In the genomic region with DNA sequence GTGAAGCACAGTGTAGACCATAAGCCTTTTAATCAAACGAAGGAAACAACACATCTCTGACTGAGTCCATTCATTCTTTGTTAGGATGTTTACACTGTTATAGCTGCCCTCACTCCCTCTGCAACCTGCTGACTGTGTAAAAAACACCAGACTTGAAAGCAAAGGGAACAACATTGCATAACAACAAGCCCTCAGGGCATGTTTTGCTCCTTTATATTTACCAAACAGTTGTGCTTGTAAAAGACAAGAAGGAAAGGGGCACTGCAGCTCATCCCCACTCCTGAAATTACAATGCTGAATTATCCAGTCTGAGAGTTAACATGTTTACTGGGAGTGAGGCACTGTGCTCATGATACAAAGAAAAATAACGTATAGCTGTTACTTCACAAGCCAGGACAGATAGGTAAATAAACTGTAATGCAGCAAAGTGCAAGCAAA, we compare ENCODE assay signal across 14 cellular contexts. TPM values are rescaled to one million over a fixed set of nuclear protein-coding genes. Genes with fewer than 3 reads are reported as not detected.
A peak's percentile ranks its signal among the peaks of the same experiment; 100 is the strongest.
DNase-seq lines count a peak whose midpoint lies in the region; ATAC-seq and TF ChIP-seq lines count a peak whose summit lies in the region.
"Had no signal": no experiment of that assay in that cellular context is flagged by ENCODE, and none has a peak within 500 bp of the region (broad histone marks: within the 10 kb centered on the region; RNA-seq: fewer than 3 reads in every experiment).

No MANE protein-coding gene starts in this region.

- peaks cover 12% of the 10 kb centered on the region for H3K36me3 Mint-ChIP-seq in activated T-helper 2 cell treated with anti-CD3 and anti-CD28 coated beads, Interferon-gamma antibody, Interleukin-2, Interleukin-4, amounts not matched to agents 10 μg/mL and 5 μg/mL and 100 μg/mL, durations not matched to agents 14 hours and 24 hours and 36 hours (ENCODE audit: low read depth)

- no peak for TF ChIP-seq EP300 in suprapubic skin (IDR thresholded peaks at IDR 0.05)

- DNase-seq in NCI-H510A treated with DMSO at 0.1 percent for 48 hours (lab: John Stamatoyannopoulos, UW) (peak; percentile 66), NCI-H510A (lab: John Stamatoyannopoulos, UW) (no peak), fibroblast of gingiva (ENCODE audit: low read depth) (peak; percentile 47), gastrocnemius medialis (peak in 1 of 2 donors; percentile 37), suprapubic skin (ENCODE audit: low spot score in 2 of 2) (no peak)
- DNase-seq in activated T-helper 2 cell treated with anti-CD3 and anti-CD28 coated beads, Interferon-gamma antibody, Interleukin-2, Interleukin-4, amounts not matched to agents 10 μg/mL and 5 μg/mL and 100 μg/mL, durations not matched to agents 14 hours and 24 hours and 36 hours (ENCODE audit: low spot score): no peak
- DNase-seq: activated T-cell treated with anti-CD3 and anti-CD28 coated beads, Interleukin-2, amount 50 U/mL, for 48 hours; GDM1; GOT3; Kasumi-1 had no signal

- in situ Hi-C loops in gastrocnemius medialis (cut with MboI; ENCODE audit: low sequenced_read_pairs in 4 of 4): no loop called here

- peaks cover 28% of the 10 kb centered on the region for H3K4me1 Mint-ChIP-seq in activated T-helper 2 cell treated with anti-CD3 and anti-CD28 coated beads, Interferon-gamma antibody, Interleukin-2, Interleukin-4, amounts not matched to agents 10 μg/mL and 5 μg/mL and 100 μg/mL, durations not matched to agents 14 hours and 24 hours and 36 hours (ENCODE audit: low read depth)

- WGBS in suprapubic skin: 30% methylated on average over 2 of the region's 2 CpGs

- H3K27me3 Mint-ChIP-seq in activated T-helper 2 cell treated with anti-CD3 and anti-CD28 coated beads, Interferon-gamma antibody, Interleukin-2, Interleukin-4, amounts not matched to agents 10 μg/mL and 5 μg/mL and 100 μg/mL, durations not matched to agents 14 hours and 24 hours and 36 hours (ENCODE audit: low read depth): no peaks in the 10 kb centered on the region

- no peak overlapping the region for H3K4me3 ChIP-seq in OCI-LY1 (ENCODE audit: low read depth, low read length, poor library complexity, severe bottlenecking)
- H3K4me3 ChIP-seq in gastrocnemius medialis: no peak overlapping the region
- H3K4me3 ChIP-seq in suprapubic skin: no peak overlapping the region
- H3K4me3 ChIP-seq: cardiac muscle cell, right atrium auricular region had no signal

- ATAC-seq in gastrocnemius medialis: peak; percentile 70 to 88
- no peak for ATAC-seq in GM21367 (IDR thresholded peaks at IDR 0.05; ENCODE audit: unreplicated experiment)

- no peaks in the 10 kb centered on the region for H3F3A ChIP-seq in OCI-LY1 (ENCODE audit: insufficient read depth, low read length)

- H3K79me2 ChIP-seq in OCI-LY1 (ENCODE audit: insufficient read depth, low read length): peaks cover 85% of the 10 kb centered on the region

- H3K4me3 Mint-ChIP-seq in activated T-helper 2 cell treated with anti-CD3 and anti-CD28 coated beads, Interferon-gamma antibody, Interleukin-2, Interleukin-4, amounts not matched to agents 10 μg/mL and 5 μg/mL and 100 μg/mL, durations not matched to agents 14 hours and 24 hours and 36 hours (ENCODE audit: low read depth): no peak overlapping the region

- H3K4me1 ChIP-seq in OCI-LY1 (ENCODE audit: insufficient read depth, low read length, severe bottlenecking): peaks cover 59% of the 10 kb centered on the region
- H3K4me1 ChIP-seq in gastrocnemius medialis: peaks cover 81 to 84% of the 10 kb centered on the region in 2 donors
- peaks cover 45% of the 10 kb centered on the region for H3K4me1 ChIP-seq in suprapubic skin

- no peaks in the 10 kb centered on the region for H4K20me1 ChIP-seq in OCI-LY1 (ENCODE audit: insufficient read depth, low read length)

- peak overlapping the region; percentile 9; the same call in 1 of the 2 replicates for H3K9ac ChIP-seq in OCI-LY1 (ENCODE audit: low read length)

- H2AFZ ChIP-seq in OCI-LY1 (ENCODE audit: low read length): no peak overlapping the region

- no peak for TF ChIP-seq CTCF in OCI-LY1 (IDR thresholded peaks at IDR 0.05; ENCODE audit: low read length)
- no peak for TF ChIP-seq CTCF in gastrocnemius medialis (IDR thresholded peaks at IDR 0.05 in 4 of 5, conservative IDR thresholded peaks at IDR 0.05 in 1 of 5)
- TF ChIP-seq CTCF in suprapubic skin (IDR thresholded peaks at IDR 0.05): no peak

- no peaks in the 10 kb centered on the region for H3K9me3 Mint-ChIP-seq in activated T-helper 2 cell treated with anti-CD3 and anti-CD28 coated beads, Interferon-gamma antibody, Interleukin-2, Interleukin-4, amounts not matched to agents 10 μg/mL and 5 μg/mL and 100 μg/mL, durations not matched to agents 14 hours and 24 hours and 36 hours

- no peak for TF ChIP-seq POLR2A in gastrocnemius medialis (IDR thresholded peaks at IDR 0.05)
- no peak for TF ChIP-seq POLR2A in suprapubic skin (IDR thresholded peaks at IDR 0.05)

- H3K27me3 ChIP-seq in OCI-LY1 (ENCODE audit: insufficient read depth, low read length) (no peaks in the 10 kb centered on the region), gastrocnemius medialis (no peaks in the 10 kb centered on the region), suprapubic skin (no peaks in the 10 kb centered on the region)
- H3K27me3 ChIP-seq: cardiac muscle cell, right atrium auricular region had no signal

- H3K4me2 ChIP-seq in OCI-LY1 (ENCODE audit: low read length): peak overlapping the region; percentile 33; the same call in 1 of the 2 replicates

- intact Hi-C loops in gastrocnemius medialis (cut with DNase I; ENCODE audit: low total_unique reads): no loop called here
- intact Hi-C loops in activated T-helper 2 cell treated with anti-CD3 and anti-CD28 coated beads, Interferon-gamma antibody, Interleukin-2, Interleukin-4, amounts not matched to agents 10 μg/mL and 5 μg/mL and 100 μg/mL, durations not matched to agents 14 hours and 24 hours and 36 hours (cut with micrococcal nuclease): no loop called here

- no peaks in the 10 kb centered on the region for H3K9me2 ChIP-seq in OCI-LY1 (ENCODE audit: low read depth, low read length)

- H3K27ac Mint-ChIP-seq in activated T-helper 2 cell treated with anti-CD3 and anti-CD28 coated beads, Interferon-gamma antibody, Interleukin-2, Interleukin-4, amounts not matched to agents 10 μg/mL and 5 μg/mL and 100 μg/mL, durations not matched to agents 14 hours and 24 hours and 36 hours: no peak overlapping the region

- H3K27ac ChIP-seq in OCI-LY1 (ENCODE audit: low read depth, low read length, poor library complexity, severe bottlenecking): peak overlapping the region; percentile 58
- peak overlapping the region; percentile 56 to 89 (median 60) for H3K27ac ChIP-seq in gastrocnemius medialis
- H3K27ac ChIP-seq in suprapubic skin: no peak overlapping the region
- H3K27ac ChIP-seq: cardiac muscle cell, right atrium auricular region had no signal

- H3K9me3 ChIP-seq in OCI-LY1 (ENCODE audit: low read length) (peaks cover 14% of the 10 kb centered on the region; the same call in 1 of the 2 replicates), gastrocnemius medialis (no peaks in the 10 kb centered on the region), suprapubic skin (no peaks in the 10 kb centered on the region)
- H3K9me3 ChIP-seq: right atrium auricular region had no signal

- H3K36me3 ChIP-seq in OCI-LY1 (ENCODE audit: insufficient read depth, low read length) (peaks cover 30% of the 10 kb centered on the region), gastrocnemius medialis (no peaks in the 10 kb centered on the region), suprapubic skin (no peaks in the 10 kb centered on the region)
- H3K36me3 ChIP-seq: cardiac muscle cell, right atrium auricular region had no signal

RNA-seq across cellular contexts. Expression of gene RAB30, which starts 46.4 kb away (rescaled TPM):
- total RNA-seq in gastrocnemius medialis (10 to 100 TPM; 29.8 to 57.1 (median 33.9) TPM), suprapubic skin (10 to 100 TPM; 14.1 to 38.1 (median 24.4) TPM)
- 29.1 and 31.5 TPM in 2 replicates for total RNA-seq in activated T-helper 2 cell treated with anti-CD3 and anti-CD28 coated beads, Interferon-gamma antibody, Interleukin-2, Interleukin-4, amounts not matched to agents 10 μg/mL and 5 μg/mL and 100 μg/mL, durations not matched to agents 14 hours and 24 hours and 36 hours

Comparison
In these comparisons a context has a peak if more than half of its experiments do, and no peak if none do; other contexts are left out.
1. DNase-seq: peak in NCI-H510A treated with DMSO at 0.1 percent for 48 hours (single experiment) and fibroblast of gingiva (single experiment); none in NCI-H510A (single experiment), activated T-helper 2 cell treated with anti-CD3 and anti-CD28 coated beads, Interferon-gamma antibody, Interleukin-2, Interleukin-4, amounts not matched to agents 10 μg/mL and 5 μg/mL and 100 μg/mL, durations not matched to agents 14 hours and 24 hours and 36 hours (single experiment) and suprapubic skin (0 of 2).